ENCODE assay signal across 16 cellular contexts in genomic region chr4:128796934-128797333, GRCh38.
"Had no signal": no experiment of that assay in that cellular context is flagged by ENCODE, and none has a peak within 500 bp of the region (broad histone marks: within the 10 kb centered on the region; RNA-seq: fewer than 3 reads in every experiment).

No MANE protein-coding gene starts in this region.

- H3K27ac ChIP-seq: brain microvascular endothelial cell, dorsolateral prefrontal cortex, gastroesophageal sphincter, lower lobe of right lung, neural progenitor cell, ovary, thoracic aorta had no signal

- FAIRE-seq: kidney, urothelium cell line had no signal

- H3K9ac ChIP-seq: neural progenitor cell had no signal

- ATAC-seq: activated naive CD4-positive, alpha-beta T cell treated with anti-CD3 and anti-CD28 coated beads, Interleukin-2, amount 50 U/mL, for 72 hours; activated T-cell treated with anti-CD3 and anti-CD28 coated beads, Interleukin-2, amount 50 U/mL, for 4 hours; gastroesophageal sphincter; stimulated activated naive CD8-positive, alpha-beta T cell treated with anti-CD3 and anti-CD28 coated beads, Interleukin-15, amount 100 ng/mL, for 72 hours had no signal

- H3K4me3 ChIP-seq: dorsolateral prefrontal cortex, gastroesophageal sphincter, lower lobe of right lung, neural progenitor cell, ovary, thoracic aorta had no signal

- H3K27me3 ChIP-seq: brain microvascular endothelial cell, dorsolateral prefrontal cortex, gastroesophageal sphincter, neural progenitor cell, ovary had no signal

- H3K4me2 ChIP-seq: neural progenitor cell had no signal

- H3K9me3 ChIP-seq: gastroesophageal sphincter, lower lobe of right lung, ovary, thoracic aorta had no signal

- H3K36me3 ChIP-seq: brain microvascular endothelial cell, gastroesophageal sphincter, lower lobe of right lung, neural progenitor cell, ovary, thoracic aorta had no signal

- H3K4me1 ChIP-seq: neural progenitor cell had no signal

- DNase-seq: activated effector memory CD4-positive, alpha-beta T cell treated with anti-CD3 and anti-CD28 coated beads, Interleukin-2, amount 50 U/mL, for 16 hours; activated T-cell treated with anti-CD3 and anti-CD28 coated beads, Interleukin-2, amount 50 U/mL, for 4 hours; amygdala; brain microvascular endothelial cell; dorsolateral prefrontal cortex; kidney; lower lobe of right lung; midbrain; ovary; stimulated activated CD4-positive, alpha-beta T cell treated with anti-CD3 and anti-CD28 coated beads, Interleukin-4, amount 100 ng/mL, for 4 hours; stimulated activated naive CD8-positive, alpha-beta T cell treated with anti-CD3 and anti-CD28 coated beads, Interleukin-15, amount 100 ng/mL, for 72 hours had no signal

- H2AFZ ChIP-seq: neural progenitor cell had no signal
